1 cellular context compared by ENCODE assay signal in genomic region chr4:8468746-8469535, GRCh38.
TF ChIP-seq lines count a peak whose summit lies in the region.

No MANE protein-coding gene starts in this region.

TF ChIP-seq in HEK293, 187 proteins besides CTCF, POLR2A, EP300 and RAD21 (continued from another document):
- TF ChIP-seq, protein P1, sequence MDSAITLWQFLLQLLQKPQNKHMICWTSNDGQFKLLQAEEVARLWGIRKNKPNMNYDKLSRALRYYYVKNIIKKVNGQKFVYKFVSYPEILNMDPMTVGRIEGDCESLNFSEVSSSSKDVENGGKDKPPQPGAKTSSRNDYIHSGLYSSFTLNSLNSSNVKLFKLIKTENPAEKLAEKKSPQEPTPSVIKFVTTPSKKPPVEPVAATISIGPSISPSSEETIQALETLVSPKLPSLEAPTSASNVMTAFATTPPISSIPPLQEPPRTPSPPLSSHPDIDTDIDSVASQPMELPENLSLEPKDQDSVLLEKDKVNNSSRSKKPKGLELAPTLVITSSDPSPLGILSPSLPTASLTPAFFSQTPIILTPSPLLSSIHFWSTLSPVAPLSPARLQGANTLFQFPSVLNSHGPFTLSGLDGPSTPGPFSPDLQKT (IDR thresholded peaks at IDR 0.05; ENCODE audit: borderline replicate concordance, low read depth, low read length) = no peak
- TF ChIP-seq TRIM28 (IDR thresholded peaks at IDR 0.05; ENCODE audit: borderline replicate concordance, low read length) = no peak
TF ChIP-seq in HEK293: peak in this region for 3.
